ENCODE assay signal across 9 cellular contexts in genomic region chr9:121895836-121896544, GRCh38.
DNase-seq lines count a peak whose midpoint lies in the region; ATAC-seq and TF ChIP-seq lines count a peak whose summit lies in the region.
"Had no signal": no experiment of that assay in that cellular context is flagged by ENCODE, and none has a peak within 500 bp of the region (broad histone marks: within the 10 kb centered on the region; RNA-seq: fewer than 3 reads in every experiment).

No MANE protein-coding gene starts in this region.

- intact Hi-C loops in sciatic nerve (cut with DNase I) (no loop called here), PC-9 (cut with micrococcal nuclease; ENCODE audit: unreplicated experiment) (no loop called here)

- H3K27ac ChIP-seq in RWPE2 (ENCODE audit: poor library complexity, severe bottlenecking): no peak overlapping the region
- no peak overlapping the region for H3K27ac ChIP-seq in PC-9
- H3K27ac ChIP-seq: esophagus squamous epithelium had no signal

- TF ChIP-seq CTCF in HFFc6 (IDR thresholded peaks at IDR 0.05): no peak
- TF ChIP-seq CTCF in RWPE2 (IDR thresholded peaks at IDR 0.05; ENCODE audit: poor library complexity, severe bottlenecking): no peak
- no peak for TF ChIP-seq CTCF in fibroblast of pulmonary artery (IDR thresholded peaks at IDR 0.05; ENCODE audit: low read length, missing control alignments)
- no peak for TF ChIP-seq CTCF in PC-9 (conservative IDR thresholded peaks at IDR 0.05)

- POLR2A ChIA-PET in PC-9 (lab: Charles Lee; ENCODE audit: unreplicated experiment): no interaction called here

- no peak overlapping the region for H3K27ac Mint-ChIP-seq in HFFc6

- peaks cover 16% of the 10 kb centered on the region for H3K4me1 Mint-ChIP-seq in HFFc6 (ENCODE audit: low read depth)

- H3K79me2 ChIP-seq in PC-9 (ENCODE audit: low read depth): no peaks in the 10 kb centered on the region

- H3K36me3 ChIP-seq in RWPE2 (ENCODE audit: low read depth) (0 out of 2 replicates have a peak, but pooled peaks cover 7% of the 10 kb centered on the region), PC-9 (ENCODE audit: low read depth) (no peaks in the 10 kb centered on the region)
- H3K36me3 ChIP-seq: esophagus squamous epithelium had no signal

- no TSS peak for BruUV-seq in PC-9 (replicated peaks; lab: Mats Ljungman, UMichigan)

- no peaks in the 10 kb centered on the region for H3K9me2 ChIP-seq in PC-9 (ENCODE audit: insufficient read depth)

- H3K4me3 Mint-ChIP-seq in HFFc6: peak overlapping the region; percentile 45; the same call in 1 of the 2 replicates

- peaks cover 2% of the 10 kb centered on the region for H3K27me3 Mint-ChIP-seq in HFFc6 (ENCODE audit: insufficient read depth)

- no peak overlapping the region for H3K4me3 ChIP-seq in RWPE2 (ENCODE audit: severe bottlenecking)
- H3K4me3 ChIP-seq in fibroblast of pulmonary artery (replicated peaks; ENCODE audit: low read depth, low read length): no peak overlapping the region
- H3K4me3 ChIP-seq in PC-9: no peak overlapping the region
- H3K4me3 ChIP-seq: esophagus squamous epithelium had no signal

- H3K27me3 ChIP-seq in RWPE2 (ENCODE audit: insufficient read depth, poor library complexity, severe bottlenecking): no peaks in the 10 kb centered on the region
- H3K27me3 ChIP-seq in PC-9 (ENCODE audit: insufficient read depth, low read depth): no peaks in the 10 kb centered on the region
- H3K27me3 ChIP-seq: esophagus squamous epithelium had no signal

- CTCF ChIA-PET in PC-9 (lab: Charles Lee): no interaction called here

- DNase-seq in HFFc6: peak; percentile 15
- DNase-seq in RWPE2 (ENCODE audit: low spot score): no peak
- DNase-seq in fibroblast of pulmonary artery (ENCODE audit: low read depth): peak; percentile 75
- peak; percentile 72 for DNase-seq in sciatic nerve (ENCODE audit: low spot score)
- no peak for DNase-seq in PC-9
- no peak for DNase-seq in activated T-cell treated with anti-CD3 and anti-CD28 coated beads, Interleukin-2, amount 50 U/mL, for 48 hours
- DNase-seq in activated CD4-positive, alpha-beta T cell treated with anti-CD3 and anti-CD28 coated beads for 1 hour: no peak
- DNase-seq: esophagus squamous epithelium, T-helper 1 cell had no signal

- peaks cover 6% of the 10 kb centered on the region; the same call in 1 of the 2 replicates for H3F3A ChIP-seq in PC-9 (ENCODE audit: insufficient read depth, low read depth)

- H3K36me3 Mint-ChIP-seq in HFFc6 (ENCODE audit: low read depth): peaks cover 17% of the 10 kb centered on the region

- H4K20me1 ChIP-seq in PC-9 (ENCODE audit: insufficient read depth): no peaks in the 10 kb centered on the region

- ATAC-seq in RWPE2 (ENCODE audit: low read depth) (peak; percentile 62), sciatic nerve (peak; percentile 81)

- H3K9me3 ChIP-seq in RWPE2 (ENCODE audit: severe bottlenecking) (no peaks in the 10 kb centered on the region), PC-9 (ENCODE audit: insufficient read depth, low read depth) (no peaks in the 10 kb centered on the region; the same call in 1 of the 2 replicates)

- H3K4me1 ChIP-seq in RWPE2 (ENCODE audit: insufficient read depth, poor library complexity, severe bottlenecking): no peaks in the 10 kb centered on the region
- H3K4me1 ChIP-seq in PC-9 (replicated peaks; ENCODE audit: insufficient read depth): no peaks in the 10 kb centered on the region; the same call in 1 of the 2 replicates
- H3K4me1 ChIP-seq: esophagus squamous epithelium had no signal

- peaks cover 12% of the 10 kb centered on the region for H3K9me3 Mint-ChIP-seq in HFFc6

- no peak overlapping the region for H2AFZ ChIP-seq in PC-9

- no peak overlapping the region for H3K4me2 ChIP-seq in PC-9

Comparison
In these comparisons a context has a peak if more than half of its experiments do, and no peak if none do; other contexts are left out.
1. DNase-seq: peak in HFFc6 (single experiment), fibroblast of pulmonary artery (single experiment) and sciatic nerve (single experiment); none in RWPE2 (single experiment), PC-9 (0 of 2), activated T-cell treated with anti-CD3 and anti-CD28 coated beads, Interleukin-2, amount 50 U/mL, for 48 hours (0 of 2) and activated CD4-positive, alpha-beta T cell treated with anti-CD3 and anti-CD28 coated beads for 1 hour (single experiment).